ENCODE assay signal across 1 cellular context in the genomic region with DNA sequence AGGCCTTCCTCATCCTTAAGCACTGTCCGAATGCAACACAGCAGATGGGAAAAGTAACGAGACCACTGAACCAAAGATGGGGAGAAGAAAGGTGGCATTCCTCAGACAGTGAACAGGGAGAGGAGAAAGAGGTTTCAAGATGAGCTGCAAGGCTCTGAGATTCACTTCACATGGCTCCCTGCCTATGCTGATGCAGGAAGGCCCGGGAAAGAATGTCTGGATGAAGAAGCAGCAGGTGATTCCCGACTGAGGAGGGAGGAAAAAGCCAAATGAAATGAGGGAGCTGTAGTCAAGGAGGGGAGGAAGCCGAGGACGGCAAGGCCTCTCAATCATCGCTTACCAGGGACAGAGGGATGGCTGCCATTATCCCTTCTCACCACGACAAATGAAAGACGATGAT.
TF ChIP-seq lines count a peak whose summit lies in the region.

No MANE protein-coding gene starts in this region.

TF ChIP-seq in IMR-90, 13 proteins besides CTCF, POLR2A, EP300 and RAD21 (continued from another document):
- TF ChIP-seq, protein P1, sequence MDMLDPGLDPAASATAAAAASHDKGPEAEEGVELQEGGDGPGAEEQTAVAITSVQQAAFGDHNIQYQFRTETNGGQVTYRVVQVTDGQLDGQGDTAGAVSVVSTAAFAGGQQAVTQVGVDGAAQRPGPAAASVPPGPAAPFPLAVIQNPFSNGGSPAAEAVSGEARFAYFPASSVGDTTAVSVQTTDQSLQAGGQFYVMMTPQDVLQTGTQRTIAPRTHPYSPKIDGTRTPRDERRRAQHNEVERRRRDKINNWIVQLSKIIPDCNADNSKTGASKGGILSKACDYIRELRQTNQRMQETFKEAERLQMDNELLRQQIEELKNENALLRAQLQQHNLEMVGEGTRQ (IDR thresholded peaks at IDR 0.05; ENCODE audit: low read depth, low read length): no peak
- no peak for TF ChIP-seq MAFK (IDR thresholded peaks at IDR 0.05; ENCODE audit: low read depth, low read length)
- TF ChIP-seq, protein P2, sequence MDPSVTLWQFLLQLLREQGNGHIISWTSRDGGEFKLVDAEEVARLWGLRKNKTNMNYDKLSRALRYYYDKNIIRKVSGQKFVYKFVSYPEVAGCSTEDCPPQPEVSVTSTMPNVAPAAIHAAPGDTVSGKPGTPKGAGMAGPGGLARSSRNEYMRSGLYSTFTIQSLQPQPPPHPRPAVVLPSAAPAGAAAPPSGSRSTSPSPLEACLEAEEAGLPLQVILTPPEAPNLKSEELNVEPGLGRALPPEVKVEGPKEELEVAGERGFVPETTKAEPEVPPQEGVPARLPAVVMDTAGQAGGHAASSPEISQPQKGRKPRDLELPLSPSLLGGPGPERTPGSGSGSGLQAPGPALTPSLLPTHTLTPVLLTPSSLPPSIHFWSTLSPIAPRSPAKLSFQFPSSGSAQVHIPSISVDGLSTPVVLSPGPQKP (IDR thresholded peaks at IDR 0.05; ENCODE audit: borderline replicate concordance, low read depth, low read length): no peak
- no peak for TF ChIP-seq MAZ (IDR thresholded peaks at IDR 0.05; ENCODE audit: borderline replicate concordance, low read depth, low read length)
- TF ChIP-seq CEBPB (IDR thresholded peaks at IDR 0.05; ENCODE audit: low read depth, low read length): no peak
- no peak for TF ChIP-seq BHLHE40 (IDR thresholded peaks at IDR 0.05; ENCODE audit: low read depth, low read length)
- no peak for TF ChIP-seq FOS (IDR thresholded peaks at IDR 0.05; ENCODE audit: low read depth, low read length)
